Comparison of ENCODE assay signal across 7 cellular contexts in the genomic region with DNA sequence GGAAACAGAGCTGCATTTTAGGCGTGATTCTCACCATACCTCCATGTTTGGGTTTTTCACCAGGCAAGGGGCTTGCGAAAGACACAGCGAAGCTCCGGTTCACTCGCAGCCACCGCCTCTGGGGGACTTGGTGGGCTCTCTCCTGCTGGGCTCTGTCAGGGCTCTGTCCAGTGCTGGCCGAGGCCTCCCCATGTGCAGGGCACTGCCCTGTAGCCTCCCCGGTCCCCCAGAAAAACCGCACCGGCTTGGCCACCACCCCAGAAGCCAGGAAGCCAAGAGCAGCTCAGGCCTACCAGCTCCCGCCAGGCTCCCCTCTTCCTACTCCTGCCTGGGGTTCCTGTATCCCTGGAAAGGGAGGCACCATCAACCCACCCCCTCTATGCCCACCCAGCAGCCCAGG.
"Had no signal": no experiment of that assay in that cellular context is flagged by ENCODE, and none has a peak within 500 bp of the region (broad histone marks: within the 10 kb centered on the region; RNA-seq: fewer than 3 reads in every experiment).

No MANE protein-coding gene starts in this region.

- H3K4me1 Mint-ChIP-seq: IgD-negative memory B cell had no signal

- H3K9me3 Mint-ChIP-seq: GM23338, H9, IgD-negative memory B cell had no signal

- H3K4me2 ChIP-seq: GM23338 had no signal

- H3K27ac Mint-ChIP-seq: GM23338, HFFc6, IgD-negative memory B cell had no signal

- H3K4me3 ChIP-seq: GM23338 had no signal

- H2AFZ ChIP-seq: GM23338 had no signal

- DNase-seq: H9, HFFc6, KBM-7 had no signal

- ATAC-seq: GM23338, HCT116, HepG2 had no signal

- H3K4me3 Mint-ChIP-seq: GM23338, H9, HFFc6, IgD-negative memory B cell had no signal
